1 cellular context compared by ENCODE assay signal in the genomic region with DNA sequence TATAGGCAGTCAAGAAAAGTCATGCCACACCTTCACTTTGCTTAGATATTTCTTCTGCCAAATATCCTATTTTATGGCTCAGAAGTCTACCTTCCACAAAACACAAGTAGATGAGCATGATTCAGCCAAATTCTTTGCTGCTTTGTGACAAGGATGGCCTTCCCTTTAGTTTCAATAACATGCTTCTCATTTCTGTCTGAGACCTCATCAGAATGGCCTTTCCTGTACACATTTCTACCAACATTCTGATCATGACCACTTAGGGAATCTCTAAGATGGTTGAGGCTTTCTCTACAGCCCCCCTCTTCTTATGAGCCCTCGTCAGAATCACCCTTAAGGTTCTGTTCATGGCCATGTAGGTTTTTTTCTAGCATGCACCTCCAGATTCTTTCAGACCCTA.
A peak's percentile ranks its signal among the peaks of the same experiment; 100 is the strongest.
TF ChIP-seq lines count a peak whose summit lies in the region.

No MANE protein-coding gene starts in this region.

TF ChIP-seq in endothelial cell of umbilical vein, 7 proteins besides CTCF, POLR2A, EP300 and RAD21:
- TF ChIP-seq JUN (IDR thresholded peaks at IDR 0.05; ENCODE audit: borderline replicate concordance, insufficient read depth, insufficient read length, low read depth): peak; percentile 14
- TF ChIP-seq POLR2AphosphoS5 (IDR thresholded peaks at IDR 0.05; ENCODE audit: insufficient read depth, low read depth, low read length): no peak
